ENCODE assay signal across 13 cellular contexts in the genomic region with DNA sequence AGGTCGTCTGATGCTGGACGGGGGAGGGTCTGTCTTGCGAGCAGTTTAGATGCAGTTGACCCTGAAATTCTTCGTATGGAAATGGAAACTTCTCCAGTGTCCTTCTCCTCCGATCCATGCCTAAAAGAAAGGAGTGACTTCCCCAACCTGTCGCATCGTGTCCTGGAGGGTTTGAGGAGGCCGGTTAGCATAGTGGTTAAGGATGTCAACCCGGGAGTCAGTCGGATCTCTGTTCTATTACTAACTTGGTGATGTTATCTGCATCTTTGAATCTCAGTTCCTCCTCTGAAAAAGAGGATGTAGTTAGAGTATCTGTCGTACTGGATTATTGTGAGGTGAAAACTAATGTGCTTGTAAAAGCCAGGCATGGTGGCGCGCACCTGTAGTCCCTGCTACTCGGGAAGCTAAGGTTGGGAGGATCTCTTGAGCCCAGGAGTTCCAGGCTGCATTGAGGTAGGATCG. TPM values are rescaled to one million over a fixed set of nuclear protein-coding genes. Genes with fewer than 3 reads are reported as not detected.
DNase-seq lines count a peak whose midpoint lies in the region; ATAC-seq and TF ChIP-seq lines count a peak whose summit lies in the region.
"Had no signal": no experiment of that assay in that cellular context is flagged by ENCODE, and none has a peak within 500 bp of the region (broad histone marks: within the 10 kb centered on the region; RNA-seq: fewer than 3 reads in every experiment).

No MANE protein-coding gene starts in this region.

- no peak for TF ChIP-seq EP300 in transverse colon (IDR thresholded peaks at IDR 0.05; ENCODE audit: low read depth)

- no peak for ATAC-seq in stimulated activated naive CD8-positive, alpha-beta T cell treated with anti-CD3 and anti-CD28 coated beads, Interleukin-15, Interleukin-2, amounts not matched to agents 100 U/mL and 50 U/mL, for 24 hours
- no peak for ATAC-seq in activated CD4-positive, CD25-positive, alpha-beta regulatory T cell treated with anti-CD3 and anti-CD28 coated beads, Interleukin-2, amount 50 U/mL, for 24 hours

- H3K4me1 ChIP-seq in transverse colon = peaks cover 5 to 16% (median 10%) of the 10 kb centered on the region in 4 donors

- H3K36me3 ChIP-seq in transverse colon = no peaks in the 10 kb centered on the region

- peaks cover 74% of the 10 kb centered on the region for H3K27me3 ChIP-seq in transverse colon

- H3K4me1 Mint-ChIP-seq in stimulated activated naive CD8-positive, alpha-beta T cell treated with anti-CD3 and anti-CD28 coated beads, Interleukin-15, Interleukin-2, amounts not matched to agents 100 ng/mL and 50 ng/mL, for 24 hours (ENCODE audit: low read depth) = peaks cover 14% of the 10 kb centered on the region
- H3K4me1 Mint-ChIP-seq in brain = peaks cover 22% of the 10 kb centered on the region

- peak overlapping the region in 1 of 4 donors; percentile 45 for H3K4me3 ChIP-seq in transverse colon

- in situ Hi-C loops in transverse colon (cut with MboI; ENCODE audit: low pct_ligation_motif_present in 1 of 4, low pct_unique_long_range_greater_than_20kb in 1 of 4, low sequenced_read_pairs in 3 of 4) = no loop called here

- TF ChIP-seq CTCF in brain (conservative IDR thresholded peaks at IDR 0.05) = no peak
- no peak for TF ChIP-seq CTCF in transverse colon (IDR thresholded peaks at IDR 0.05)

- no peak overlapping the region for H3K27ac ChIP-seq in transverse colon

- no peak for TF ChIP-seq POLR2A in transverse colon (IDR thresholded peaks at IDR 0.05)

- H3K9me3 Mint-ChIP-seq in stimulated activated naive CD8-positive, alpha-beta T cell treated with anti-CD3 and anti-CD28 coated beads, Interleukin-15, Interleukin-2, amounts not matched to agents 100 ng/mL and 50 ng/mL, for 24 hours = no peaks in the 10 kb centered on the region
- H3K9me3 Mint-ChIP-seq in brain = no peaks in the 10 kb centered on the region

- intact Hi-C loops in transverse colon (cut with DNase I; ENCODE audit: low total_unique reads) = no loop called here

- DNase-seq in stimulated activated naive CD8-positive, alpha-beta T cell treated with anti-CD3 and anti-CD28 coated beads, Interleukin-15, Interleukin-2, amounts not matched to agents 100 U/mL and 50 U/mL, for 24 hours = no peak
- DNase-seq in mesenteric fat pad (ENCODE audit: low spot score) (peak; percentile 12), transverse colon (no peak), NCI-H1436 (lab: John Stamatoyannopoulos, UW) (no peak), NCI-H82 treated with DMSO at 0.1 percent for 48 hours (lab: John Stamatoyannopoulos, UW; ENCODE audit: unreplicated experiment) (no peak)
- DNase-seq: amniotic stem cell, DND-41 had no signal

- H3K27ac Mint-ChIP-seq in stimulated activated naive CD8-positive, alpha-beta T cell treated with anti-CD3 and anti-CD28 coated beads, Interleukin-15, Interleukin-2, amounts not matched to agents 100 ng/mL and 50 ng/mL, for 24 hours = no peak overlapping the region
- H3K27ac Mint-ChIP-seq in brain = peak overlapping the region in 2 of 5 experiments; percentile 42 to 59

- peak overlapping the region; percentile 30 for H3K4me3 Mint-ChIP-seq in stimulated activated naive CD8-positive, alpha-beta T cell treated with anti-CD3 and anti-CD28 coated beads, Interleukin-15, Interleukin-2, amounts not matched to agents 100 ng/mL and 50 ng/mL, for 24 hours
- peak overlapping the region; percentile 94 to 99 (median 97) for H3K4me3 Mint-ChIP-seq in brain

- peaks cover 58% of the 10 kb centered on the region for H3K27me3 Mint-ChIP-seq in stimulated activated naive CD8-positive, alpha-beta T cell treated with anti-CD3 and anti-CD28 coated beads, Interleukin-15, Interleukin-2, amounts not matched to agents 100 ng/mL and 50 ng/mL, for 24 hours
- H3K27me3 Mint-ChIP-seq in brain = peaks cover 32% of the 10 kb centered on the region

- 46 to 80% methylated on average over 3 to 15 of the region's 15 CpGs for WGBS in transverse colon (ENCODE audit: low coverage in 1 of 2), 2 donors

- H3K36me3 Mint-ChIP-seq in stimulated activated naive CD8-positive, alpha-beta T cell treated with anti-CD3 and anti-CD28 coated beads, Interleukin-15, Interleukin-2, amounts not matched to agents 100 ng/mL and 50 ng/mL, for 24 hours (ENCODE audit: low read depth) = no peaks in the 10 kb centered on the region
- H3K36me3 Mint-ChIP-seq in brain = no peaks in the 10 kb centered on the region

- no peaks in the 10 kb centered on the region for H3K9me3 ChIP-seq in transverse colon

RNA-seq across cellular contexts. Expression of gene ZBTB8B, which starts 0.7 kb away (rescaled TPM):
- polyA plus RNA-seq in brain (ENCODE audit: insufficient read depth, low read depth, low replicate concordance) = 2.3 TPM
- total RNA-seq in mesenteric fat pad = not detected
- under 1 TPM in 1 of 4 donors, not detected in 3; under 0.01 TPM for total RNA-seq in transverse colon
- total RNA-seq: HT-29, mononuclear cell, Right ventricle myocardium superior had no signal
